8 cellular contexts compared by ENCODE assay signal in genomic region chr7:158821173-158822021, GRCh38. TPM values are rescaled to one million over a fixed set of nuclear protein-coding genes. Genes with fewer than 3 reads are reported as not detected.
A peak's percentile ranks its signal among the peaks of the same experiment; 100 is the strongest.
DNase-seq lines count a peak whose midpoint lies in the region; ATAC-seq and TF ChIP-seq lines count a peak whose summit lies in the region.

No MANE protein-coding gene starts in this region.

- H3K27me3 Mint-ChIP-seq in activated naive CD4-positive, alpha-beta T cell treated with anti-CD3 and anti-CD28 coated beads, Interleukin-2, amount 50 U/mL, for 24 hours: no peaks in the 10 kb centered on the region
- H3K27me3 Mint-ChIP-seq in activated naive CD8-positive, alpha-beta T cell: no peaks in the 10 kb centered on the region

- H3K36me3 ChIP-seq in suprapubic skin: no peaks in the 10 kb centered on the region

- peak overlapping the region; percentile 100 for H3K27ac Mint-ChIP-seq in activated naive CD4-positive, alpha-beta T cell treated with anti-CD3 and anti-CD28 coated beads, Interleukin-2, amount 50 U/mL, for 24 hours
- peak overlapping the region; percentile 96 for H3K27ac Mint-ChIP-seq in activated naive CD8-positive, alpha-beta T cell

- no peak for TF ChIP-seq POLR2A in suprapubic skin (IDR thresholded peaks at IDR 0.05)

- H3K27me3 ChIP-seq in right cardiac atrium (ENCODE audit: control insufficient read depth, insufficient read depth) (no peaks in the 10 kb centered on the region), suprapubic skin (no peaks in the 10 kb centered on the region)

- no peak overlapping the region for H3K4me3 ChIP-seq in right cardiac atrium (ENCODE audit: low read length)
- peak overlapping the region; percentile 11 for H3K4me3 ChIP-seq in suprapubic skin

- peak; percentile 42 to 52 for ATAC-seq in right cardiac atrium
- ATAC-seq in GM19452 (IDR thresholded peaks at IDR 0.05; ENCODE audit: unreplicated experiment): no peak

- no peaks in the 10 kb centered on the region for H3K9me3 Mint-ChIP-seq in activated naive CD4-positive, alpha-beta T cell treated with anti-CD3 and anti-CD28 coated beads, Interleukin-2, amount 50 U/mL, for 24 hours
- no peaks in the 10 kb centered on the region for H3K9me3 Mint-ChIP-seq in activated naive CD8-positive, alpha-beta T cell (ENCODE audit: low read depth)

- H3K36me3 Mint-ChIP-seq in activated naive CD4-positive, alpha-beta T cell treated with anti-CD3 and anti-CD28 coated beads, Interleukin-2, amount 50 U/mL, for 24 hours: peaks cover 3% of the 10 kb centered on the region
- no peaks in the 10 kb centered on the region for H3K36me3 Mint-ChIP-seq in activated naive CD8-positive, alpha-beta T cell

- 62% methylated on average over 14 of the region's 14 CpGs for WGBS in right cardiac atrium
- 61% methylated on average over 14 of the region's 14 CpGs for WGBS in suprapubic skin

- no peak for TF ChIP-seq EP300 in suprapubic skin (IDR thresholded peaks at IDR 0.05)

- intact Hi-C loops in right cardiac atrium (cut with DNase I): loop anchor here in 1 of 4 donors (5.0 kb wide), 1 partner anchor 36 kb away; the partner anchor contains the start of gene DYNC2I1

- peaks cover 24% of the 10 kb centered on the region for H3K4me1 ChIP-seq in right cardiac atrium (ENCODE audit: control insufficient read depth, insufficient read depth, low read length)
- H3K4me1 ChIP-seq in suprapubic skin: peaks cover 70% of the 10 kb centered on the region

- H3K4me3 Mint-ChIP-seq in activated naive CD4-positive, alpha-beta T cell treated with anti-CD3 and anti-CD28 coated beads, Interleukin-2, amount 50 U/mL, for 24 hours: peak overlapping the region; percentile 87
- H3K4me3 Mint-ChIP-seq in activated naive CD8-positive, alpha-beta T cell: peak overlapping the region; percentile 83

- peaks cover 88% of the 10 kb centered on the region for H3K4me1 Mint-ChIP-seq in activated naive CD4-positive, alpha-beta T cell treated with anti-CD3 and anti-CD28 coated beads, Interleukin-2, amount 50 U/mL, for 24 hours
- peaks cover 88% of the 10 kb centered on the region for H3K4me1 Mint-ChIP-seq in activated naive CD8-positive, alpha-beta T cell (ENCODE audit: low read depth)

- no peaks in the 10 kb centered on the region for H3K9me3 ChIP-seq in right cardiac atrium (ENCODE audit: control insufficient read depth, low read length)
- H3K9me3 ChIP-seq in suprapubic skin: no peaks in the 10 kb centered on the region

- no peak for TF ChIP-seq CTCF in suprapubic skin (IDR thresholded peaks at IDR 0.05)

- H3K27ac ChIP-seq in right cardiac atrium (ENCODE audit: low read length) (peak overlapping the region; percentile 94), suprapubic skin (peak overlapping the region; percentile 94)

- DNase-seq in activated naive CD4-positive, alpha-beta T cell treated with anti-CD3 and anti-CD28 coated beads, Interleukin-2, amount 50 U/mL, for 16 hours: no peak
- DNase-seq in right cardiac atrium (peak in 1 of 3 donors; percentile 35), suprapubic skin (ENCODE audit: low spot score in 2 of 2) (no peak), T1000 (lab: John Stamatoyannopoulos, UW) (no peak), NCI-H2107 treated with DMSO at 0.1 percent for 48 hours (lab: John Stamatoyannopoulos, UW; ENCODE audit: unreplicated experiment) (no peak)

RNA-seq across cellular contexts. Expression of gene ESYT2, which starts 7.9 kb away (rescaled TPM):
- total RNA-seq in right cardiac atrium: 10 to 100 TPM; 48.2 to 84.7 (median 54.6) TPM
- polyA plus RNA-seq in right cardiac atrium: 29.0 TPM
- 10 to 100 TPM; 68.3 to 95.8 (median 82.6) TPM for total RNA-seq in suprapubic skin

RNA-seq across cellular contexts. Expression of gene DYNC2I1, which starts 35.0 kb away (rescaled TPM):
- total RNA-seq in right cardiac atrium (10 to 100 TPM; 25.4 to 32.1 (median 28.6) TPM), suprapubic skin (10 to 100 TPM in 2 of 4 donors, 1 to 10 TPM in 2; 7.2 to 33.5 (median 9.3) TPM)
- 28.7 TPM for polyA plus RNA-seq in right cardiac atrium
